In the genomic region with DNA sequence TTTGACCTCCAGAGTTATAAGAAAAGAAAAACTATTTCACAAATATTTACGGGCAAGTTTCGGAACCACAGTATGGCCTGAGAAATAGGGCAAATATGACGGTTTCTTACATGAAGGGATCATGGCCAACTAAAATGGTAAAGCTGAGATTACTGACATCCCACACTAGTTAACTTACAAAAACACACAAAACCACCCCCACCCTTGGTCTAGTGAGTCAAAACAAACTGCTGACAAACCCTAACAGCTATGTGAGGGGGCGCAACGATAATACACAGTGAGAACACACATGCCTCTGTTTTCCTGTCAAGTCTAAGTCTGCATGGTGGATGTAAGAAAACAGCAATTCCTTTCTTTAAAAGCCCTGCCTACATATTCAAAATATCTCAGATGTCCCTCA, we compare ENCODE assay signal across 8 cellular contexts. TPM values are rescaled to one million over a fixed set of nuclear protein-coding genes. Genes with fewer than 3 reads are reported as not detected.
DNase-seq lines count a peak whose midpoint lies in the region; ATAC-seq and TF ChIP-seq lines count a peak whose summit lies in the region.

No MANE protein-coding gene starts in this region.

- peaks cover 5% of the 10 kb centered on the region for H4K20me1 ChIP-seq in osteoblast (ENCODE audit: insufficient read depth, low read length)

- peak overlapping the region; percentile 72 for H3K27ac ChIP-seq in osteoblast (ENCODE audit: low read depth, low read length)

- peaks cover 42% of the 10 kb centered on the region for H3K4me1 ChIP-seq in osteoblast (ENCODE audit: insufficient read depth, low read length)

- peaks cover 80% of the 10 kb centered on the region for H3K79me2 ChIP-seq in osteoblast (ENCODE audit: insufficient read depth, low read length)

- H3K27me3 ChIP-seq in osteoblast (ENCODE audit: insufficient read depth, low read length), result no peaks in the 10 kb centered on the region

- DNase-seq in activated CD8-positive, alpha-beta memory T cell treated with anti-CD3 and anti-CD28 coated beads, Interleukin-2, amount 50 U/mL, for 4 hours, result peak; percentile 34
- DNase-seq in activated CD8-positive, alpha-beta memory T cell treated with anti-CD3 and anti-CD28 coated beads, Interleukin-2, amount 50 U/mL, for 48 hours, result no peak
- DNase-seq in astrocyte of the spinal cord (ENCODE audit: low read depth, low spot score) (peak; percentile 82), osteoblast (ENCODE audit: insufficient read length, low spot score, missing footprints) (peak; percentile 66), germinal center (ENCODE audit: low spot score) (no peak), NCI-H1694 treated with DMSO at 0.1 percent for 48 hours (lab: John Stamatoyannopoulos, UW) (no peak), UCSD-AML1 (lab: John Stamatoyannopoulos, UW; ENCODE audit: unreplicated experiment) (no peak)

- H2AFZ ChIP-seq in osteoblast (ENCODE audit: low read length), result no peak overlapping the region

- ATAC-seq in HG03039 (IDR thresholded peaks at IDR 0.05; ENCODE audit: unreplicated experiment), result peak; percentile 54

- peak overlapping the region; percentile 77 for H3K4me2 ChIP-seq in osteoblast (ENCODE audit: insufficient read depth, low read length)

- peaks cover 30% of the 10 kb centered on the region for H3K36me3 ChIP-seq in osteoblast (ENCODE audit: insufficient read depth, low read length)

- in situ Hi-C loops in astrocyte of the spinal cord (cut with HindIII; ENCODE audit: low sequenced_read_pairs), result no loop called here

- H3K4me3 ChIP-seq in astrocyte of the spinal cord (ENCODE audit: low read depth, low read length) (no peak overlapping the region), osteoblast (ENCODE audit: insufficient read depth, low read length) (no peak overlapping the region)

- H3K9me3 ChIP-seq in osteoblast (ENCODE audit: low read depth, low read length), result no peaks in the 10 kb centered on the region

- TF ChIP-seq CTCF in astrocyte of the spinal cord (IDR thresholded peaks at IDR 0.05; ENCODE audit: low read depth, low read length) (no peak), osteoblast (IDR thresholded peaks at IDR 0.05; ENCODE audit: extremely low read depth, low read depth, low read length) (no peak)

RNA-seq across cellular contexts. Expression of gene CBLB, which starts 32.3 kb away (rescaled TPM):
- total RNA-seq in osteoblast, result 108 and 128 TPM in 2 replicates

Comparison
In these comparisons a context has a peak if more than half of its experiments do, and no peak if none do; other contexts are left out.
1. DNase-seq: peak in activated CD8-positive, alpha-beta memory T cell treated with anti-CD3 and anti-CD28 coated beads, Interleukin-2, amount 50 U/mL, for 4 hours (single experiment), astrocyte of the spinal cord (single experiment) and osteoblast (single experiment); none in activated CD8-positive, alpha-beta memory T cell treated with anti-CD3 and anti-CD28 coated beads, Interleukin-2, amount 50 U/mL, for 48 hours (single experiment), germinal center (single experiment), NCI-H1694 treated with DMSO at 0.1 percent for 48 hours (single experiment) and UCSD-AML1 (single experiment).